Comparison of ENCODE assay signal across 1 cellular context in genomic region chr7:142808802-142809583, GRCh38.
TF ChIP-seq lines count a peak whose summit lies in the region.

No MANE protein-coding gene starts in this region.

TF ChIP-seq in K562, 482 proteins besides CTCF, POLR2A, EP300 and RAD21 (continued from another document and continues in another):
- TF ChIP-seq UBTF (IDR thresholded peaks at IDR 0.05; ENCODE audit: borderline replicate concordance in 1 of 2, low read depth in 2 of 2, low read length in 2 of 2) (no peak), NR0B1 (IDR thresholded peaks at IDR 0.05; ENCODE audit: partially characterized antibody) (no peak), BHLHE40 (IDR thresholded peaks at IDR 0.05; ENCODE audit: low read length) (peak; percentile 23; the same call in 1 of the 2 replicates), ZNF174 (CRISPR knock-in tag; IDR thresholded peaks at IDR 0.05) (no peak), MXD1 (CRISPR knock-in tag; IDR thresholded peaks at IDR 0.05; ENCODE audit: borderline replicate concordance, poor library complexity, severe bottlenecking) (no peak), MEF2D (tag; conservative IDR thresholded peaks at IDR 0.05; ENCODE audit: low read depth) (no peak), MEIS2 (IDR thresholded peaks at IDR 0.05; ENCODE audit: partially characterized antibody) (no peak), ZNF586 (CRISPR knock-in tag; conservative IDR thresholded peaks at IDR 0.05) (no peak), POLR2AphosphoS2 (IDR thresholded peaks at IDR 0.05; ENCODE audit: low read length) (no peak), SAP30 (IDR thresholded peaks at IDR 0.05; ENCODE audit: borderline replicate concordance, insufficient read depth, low read depth, low read length, poor library complexity, severe bottlenecking) (no peak), ZNF146 (CRISPR knock-in tag; IDR thresholded peaks at IDR 0.05; ENCODE audit: unreplicated experiment) (no peak), HDAC8 (tag; IDR thresholded peaks at IDR 0.05) (no peak), IRF9 (tag; IDR thresholded peaks at IDR 0.05) (no peak), MAFK (IDR thresholded peaks at IDR 0.05; ENCODE audit: low read length) (no peak), ZSCAN29 (IDR thresholded peaks at IDR 0.05) (no peak), ZNF655 (CRISPR knock-in tag; IDR thresholded peaks at IDR 0.05) (no peak), TAF1 (IDR thresholded peaks at IDR 0.05; ENCODE audit: control insufficient read depth, extremely low read depth, insufficient read depth, low read length, severe bottlenecking) (peak; percentile 47), ZFP36 (IDR thresholded peaks at IDR 0.05; ENCODE audit: low read depth, low read length, partially characterized antibody) (no peak), ZBED1 (IDR thresholded peaks at IDR 0.05) (0 out of 2 replicates have a peak, but pooled peaks have one; percentile 20), ZSCAN32 (CRISPR knock-in tag; IDR thresholded peaks at IDR 0.05) (no peak), CBX1 (IDR thresholded peaks at IDR 0.05; ENCODE audit: low read depth) (no peak), GATA2 (CRISPR knock-in tag; IDR thresholded peaks at IDR 0.05) (0 out of 2 replicates have a peak, but pooled peaks have one; percentile 40), ZNF780A (CRISPR knock-in tag; IDR thresholded peaks at IDR 0.05) (no peak), EGR1 (conservative IDR thresholded peaks at IDR 0.05) (peak; percentile 75), ZC3H11A (IDR thresholded peaks at IDR 0.05; ENCODE audit: low read depth, low read length) (no peak), THAP7 (CRISPR knock-in tag; IDR thresholded peaks at IDR 0.05) (no peak), ZFX (CRISPR knock-in tag; IDR thresholded peaks at IDR 0.05) (no peak), NR3C1 (CRISPR knock-in tag; IDR thresholded peaks at IDR 0.05) (no peak), EP400 (IDR thresholded peaks at IDR 0.05) (no peak), HMGN3 (IDR thresholded peaks at IDR 0.05; ENCODE audit: borderline replicate concordance, extremely low read depth, insufficient read length, low read depth, low read length) (no peak), RHOXF2B (CRISPR knock-in tag; conservative IDR thresholded peaks at IDR 0.05) (no peak), BMI1 (IDR thresholded peaks at IDR 0.05; ENCODE audit: low read length) (no peak), GABPB1 (CRISPR knock-in tag; IDR thresholded peaks at IDR 0.05) (peak; percentile 84), HDAC3 (IDR thresholded peaks at IDR 0.05; ENCODE audit: borderline replicate concordance, partially characterized antibody) (no peak), CHD4 (IDR thresholded peaks at IDR 0.05; ENCODE audit: insufficient read depth, insufficient replicate concordance, low read depth, low read length, poor library complexity, severe bottlenecking) (no peak), VEZF1 (CRISPR knock-in tag; IDR thresholded peaks at IDR 0.05) (peak; percentile 60), RREB1 (CRISPR knock-in tag; IDR thresholded peaks at IDR 0.05) (peak; percentile 73; the same call in 1 of the 2 replicates), HDAC6 (IDR thresholded peaks at IDR 0.05; ENCODE audit: low read depth, low read length) (no peak), BDP1 (IDR thresholded peaks at IDR 0.05; ENCODE audit: insufficient read depth, insufficient read length) (no peak), CHD2 (IDR thresholded peaks at IDR 0.05; ENCODE audit: low read depth, low read length) (no peak), SMC3 (conservative IDR thresholded peaks at IDR 0.05; ENCODE audit: insufficient read depth, low read depth, low read length) (no peak), ZBTB2 (IDR thresholded peaks at IDR 0.05) (0 out of 2 replicates have a peak, but pooled peaks have one; percentile 17), RUNX1 (IDR thresholded peaks at IDR 0.05; ENCODE audit: low read depth) (peak; percentile 92), ASH1L (IDR thresholded peaks at IDR 0.05; ENCODE audit: borderline replicate concordance, low read depth, partially characterized antibody) (no peak), PHF20 (IDR thresholded peaks at IDR 0.05; ENCODE audit: partially characterized antibody) (no peak), CBFA2T2 (conservative IDR thresholded peaks at IDR 0.05) (peak; percentile 66), ELF2 (CRISPR knock-in tag; IDR thresholded peaks at IDR 0.05) (no peak), TBL1XR1 (IDR thresholded peaks at IDR 0.05; ENCODE audit: low read length in 2 of 2) (no peak), MAFF (IDR thresholded peaks at IDR 0.05; ENCODE audit: low read length) (no peak), CC2D1A (IDR thresholded peaks at IDR 0.05) (no peak), ZNF143 (CRISPR knock-in tag; IDR thresholded peaks at IDR 0.05) (0 out of 2 replicates have a peak, but pooled peaks have one; percentile 22), TOE1 (IDR thresholded peaks at IDR 0.05; ENCODE audit: borderline replicate concordance) (no peak), TOE1 (CRISPR knock-in tag; IDR thresholded peaks at IDR 0.05; ENCODE audit: borderline replicate concordance, low read depth) (no peak), NCOR1 (IDR thresholded peaks at IDR 0.05) (0 out of 2 replicates have a peak, but pooled peaks have one; percentile 24), RFX7 (CRISPR knock-in tag; IDR thresholded peaks at IDR 0.05) (no peak), GABPB2 (CRISPR knock-in tag; conservative IDR thresholded peaks at IDR 0.05) (no peak)
